ENCODE assay signal across 14 cellular contexts in genomic region chr2:70046534-70046933, GRCh38. TPM values are rescaled to one million over a fixed set of nuclear protein-coding genes. Genes with fewer than 3 reads are reported as not detected.
A peak's percentile ranks its signal among the peaks of the same experiment; 100 is the strongest.
DNase-seq lines count a peak whose midpoint lies in the region; ATAC-seq and TF ChIP-seq lines count a peak whose summit lies in the region.
"Had no signal": no experiment of that assay in that cellular context is flagged by ENCODE, and none has a peak within 500 bp of the region (broad histone marks: within the 10 kb centered on the region; RNA-seq: fewer than 3 reads in every experiment).

No MANE protein-coding gene starts in this region.

- peak overlapping the region; percentile 44 for H3K27ac Mint-ChIP-seq in activated T-cell treated with anti-CD3 and anti-CD28 coated beads, Interleukin-2, amount 50 U/mL, for 72 hours
- no peak overlapping the region for H3K27ac Mint-ChIP-seq in activated T-cell treated with anti-CD3 and anti-CD28 coated beads, Interleukin-2, amount 50 U/mL, for 24 hours
- H3K27ac Mint-ChIP-seq in type B pancreatic cell = peak overlapping the region; percentile 77

- ATAC-seq in activated T-cell treated with anti-CD3 and anti-CD28 coated beads, Interleukin-2, amount 50 U/mL, for 72 hours (replicated peaks in 1 of 2) = no peak
- peak; percentile 36 for ATAC-seq in left lobe of liver
- ATAC-seq: PC-3 had no signal

- H3K4ac ChIP-seq in mesendoderm (ENCODE audit: low read depth, low read length) = no peak overlapping the region

- no peak overlapping the region for H3K56ac ChIP-seq in mesendoderm (ENCODE audit: low read length)

- H3K4me3 ChIP-seq in mesendoderm (ENCODE audit: low read length) = no peak overlapping the region
- H3K4me3 ChIP-seq: tibial nerve had no signal

- no peak overlapping the region for H3K18ac ChIP-seq in mesendoderm (ENCODE audit: low read length)

- DNase-seq in activated T-cell treated with anti-CD3 and anti-CD28 coated beads, Interleukin-2, amount 50 U/mL, for 72 hours = no peak
- DNase-seq in activated T-cell treated with anti-CD3 and anti-CD28 coated beads, Interleukin-2, amount 50 U/mL, for 24 hours = no peak
- DNase-seq in left lobe of liver (ENCODE audit: low spot score) = no peak
- DNase-seq in type B pancreatic cell (ENCODE audit: extremely low spot score, unreplicated experiment) = no peak
- no peak for DNase-seq in NCI-H1092 treated with DMSO at 0.1 percent for 48 hours (lab: John Stamatoyannopoulos, UW)
- no peak for DNase-seq in cerebellar nuclear complex (lab: John Stamatoyannopoulos, UW)
- DNase-seq in mesendoderm = no peak
- DNase-seq: hypothalamus, Karpas-422, mesenchymal stem cell, NCI-H2171, PC-3 had no signal

- no peak overlapping the region for H4K8ac ChIP-seq in mesendoderm (ENCODE audit: low read depth, low read length)

- H3K27ac ChIP-seq in adipose tissue (ENCODE audit: low read depth, low read length) (peak overlapping the region; percentile 6), mesendoderm (ENCODE audit: low read depth, low read length) (no peak overlapping the region)

- H3K79me1 ChIP-seq in mesendoderm (ENCODE audit: low read length) = no peaks in the 10 kb centered on the region

- no peak overlapping the region for H2BK120ac ChIP-seq in mesendoderm (ENCODE audit: low read depth, low read length)

- TF ChIP-seq CTCF in type B pancreatic cell (conservative IDR thresholded peaks at IDR 0.05) = no peak

- H3K27me3 ChIP-seq in mesendoderm (ENCODE audit: insufficient read depth, low read length, poor library complexity) = no peaks in the 10 kb centered on the region
- H3K27me3 ChIP-seq: tibial nerve had no signal

- H3K79me2 ChIP-seq in mesendoderm (ENCODE audit: control insufficient read depth, insufficient read depth, low read length) = no peaks in the 10 kb centered on the region

- H3K4me1 Mint-ChIP-seq in activated T-cell treated with anti-CD3 and anti-CD28 coated beads, Interleukin-2, amount 50 U/mL, for 72 hours (ENCODE audit: low read depth) = peaks cover 32% of the 10 kb centered on the region
- H3K4me1 Mint-ChIP-seq in activated T-cell treated with anti-CD3 and anti-CD28 coated beads, Interleukin-2, amount 50 U/mL, for 24 hours (ENCODE audit: low read depth) = peaks cover 27% of the 10 kb centered on the region
- H3K4me1 Mint-ChIP-seq in type B pancreatic cell (ENCODE audit: unreplicated experiment) = no peaks in the 10 kb centered on the region

- H2BK5ac ChIP-seq in mesendoderm (ENCODE audit: low read length) = no peak overlapping the region

- 22 to 90% (median 40%) methylated on average over 2 of the region's 2 CpGs for WGBS in adipose tissue, 3 donors
- WGBS in mesendoderm (ENCODE audit: extremely low coverage, insufficient coverage, low lambda C conversion rate) = no CpG with 5 or more reads among the region's 2 CpGs

- no peak overlapping the region for H2BK15ac ChIP-seq in mesendoderm (replicated peaks; ENCODE audit: low read depth)

- no peak overlapping the region for H3K4me2 ChIP-seq in mesendoderm (ENCODE audit: low read length)

- H3K36me3 Mint-ChIP-seq in activated T-cell treated with anti-CD3 and anti-CD28 coated beads, Interleukin-2, amount 50 U/mL, for 72 hours (ENCODE audit: insufficient read depth in 2 of 2) = peaks cover 4 to 9% of the 10 kb centered on the region in 2 donors
- peaks cover 67% of the 10 kb centered on the region for H3K36me3 Mint-ChIP-seq in activated T-cell treated with anti-CD3 and anti-CD28 coated beads, Interleukin-2, amount 50 U/mL, for 24 hours (ENCODE audit: low read depth)
- peaks cover 8% of the 10 kb centered on the region for H3K36me3 Mint-ChIP-seq in type B pancreatic cell

- no peaks in the 10 kb centered on the region for H3K27me3 Mint-ChIP-seq in activated T-cell treated with anti-CD3 and anti-CD28 coated beads, Interleukin-2, amount 50 U/mL, for 72 hours (ENCODE audit: low read depth)
- no peaks in the 10 kb centered on the region for H3K27me3 Mint-ChIP-seq in activated T-cell treated with anti-CD3 and anti-CD28 coated beads, Interleukin-2, amount 50 U/mL, for 24 hours
- H3K27me3 Mint-ChIP-seq in type B pancreatic cell = no peaks in the 10 kb centered on the region

- H3K9ac ChIP-seq in mesendoderm (ENCODE audit: low read length) = no peak overlapping the region

- H3K4me3 Mint-ChIP-seq in activated T-cell treated with anti-CD3 and anti-CD28 coated beads, Interleukin-2, amount 50 U/mL, for 72 hours = no peak overlapping the region
- no peak overlapping the region for H3K4me3 Mint-ChIP-seq in activated T-cell treated with anti-CD3 and anti-CD28 coated beads, Interleukin-2, amount 50 U/mL, for 24 hours
- no peak overlapping the region for H3K4me3 Mint-ChIP-seq in type B pancreatic cell

- no peak overlapping the region for H2AK5ac ChIP-seq in mesendoderm (ENCODE audit: low read length)

- no peak overlapping the region for H3K23ac ChIP-seq in mesendoderm (ENCODE audit: low read length)

- no peaks in the 10 kb centered on the region for H3K9me3 Mint-ChIP-seq in activated T-cell treated with anti-CD3 and anti-CD28 coated beads, Interleukin-2, amount 50 U/mL, for 72 hours
- no peaks in the 10 kb centered on the region for H3K9me3 Mint-ChIP-seq in activated T-cell treated with anti-CD3 and anti-CD28 coated beads, Interleukin-2, amount 50 U/mL, for 24 hours
- no peaks in the 10 kb centered on the region for H3K9me3 Mint-ChIP-seq in type B pancreatic cell

- peaks cover 3% of the 10 kb centered on the region for H3K36me3 ChIP-seq in mesendoderm (ENCODE audit: control insufficient read depth, insufficient read depth, low read length)

- peaks cover 2% of the 10 kb centered on the region for H3K4me1 ChIP-seq in mesendoderm (ENCODE audit: control insufficient read depth, low read depth, low read length)
- H3K4me1 ChIP-seq: tibial nerve had no signal

- no peak overlapping the region for H4K5ac ChIP-seq in mesendoderm (ENCODE audit: low read length)

RNA-seq across cellular contexts. Expression of gene PCBP1, which starts 40.7 kb away (rescaled TPM):
- 100 to 1,000 TPM; 270 to 291 TPM for total RNA-seq in activated T-cell treated with anti-CD3 and anti-CD28 coated beads, Interleukin-2, amount 50 U/mL, for 72 hours
- 100 to 1,000 TPM; 233 to 396 (median 326) TPM for polyA plus RNA-seq in adipose tissue
- total RNA-seq in left lobe of liver (161 TPM), type B pancreatic cell (ENCODE audit: low replicate concordance) (316 and 349 TPM in 2 replicates)
- polyA plus RNA-seq in mesendoderm (2013, experiment 1 of 2) = 485 TPM
- 516 TPM for polyA plus RNA-seq in mesendoderm (2013, experiment 2 of 2)
